ENCODE assay signal across 15 cellular contexts in genomic region chr3:186380622-186381380, GRCh38. TPM values are rescaled to one million over a fixed set of nuclear protein-coding genes. Genes with fewer than 3 reads are reported as not detected.
A peak's percentile ranks its signal among the peaks of the same experiment; 100 is the strongest.
DNase-seq lines count a peak whose midpoint lies in the region; TF ChIP-seq lines count a peak whose summit lies in the region.
"Had no signal": no experiment of that assay in that cellular context is flagged by ENCODE, and none has a peak within 500 bp of the region (broad histone marks: within the 10 kb centered on the region; RNA-seq: fewer than 3 reads in every experiment).

No MANE protein-coding gene starts in this region.

- intact Hi-C loops in activated CD4-positive, alpha-beta T cell treated with anti-CD3 and anti-CD28 coated beads, Interleukin-2, amount 10 ng/mL, durations not matched to agents 24 days and 14 days (cut with micrococcal nuclease) = no loop called here

- POLR2A ChIA-PET in activated CD4-positive, alpha-beta T cell treated with anti-CD3 and anti-CD28 coated beads, Interleukin-2, amount 10 ng/mL, durations not matched to agents 7 days and 5 days (lab: Charles Lee) = no interaction called here
- POLR2A ChIA-PET in CD8-positive, alpha-beta memory T cell (lab: Charles Lee) = no interaction called here

- H3K9me3 ChIP-seq in MG63 = peaks cover 8% of the 10 kb centered on the region
- no peaks in the 10 kb centered on the region for H3K9me3 ChIP-seq in CD8-positive, alpha-beta memory T cell (ENCODE audit: low read length)
- no peaks in the 10 kb centered on the region for H3K9me3 ChIP-seq in osteoblast (ENCODE audit: low read depth, low read length)
- H3K9me3 ChIP-seq: body of pancreas, ovary, uterus had no signal

- no peak overlapping the region for H3K4me2 ChIP-seq in osteoblast (ENCODE audit: insufficient read depth, low read length)

- peaks cover 15% of the 10 kb centered on the region for H3K9me3 Mint-ChIP-seq in activated CD4-positive, alpha-beta T cell treated with anti-CD3 and anti-CD28 coated beads, Interleukin-2, amount 10 ng/mL, durations not matched to agents 24 days and 14 days
- no peaks in the 10 kb centered on the region for H3K9me3 Mint-ChIP-seq in activated CD4-positive, alpha-beta T cell treated with anti-CD3 and anti-CD28 coated beads, Interleukin-2, amount 10 ng/mL, durations not matched to agents 7 days and 5 days
- H3K9me3 Mint-ChIP-seq in nephron progenitor cell = peaks cover 8% of the 10 kb centered on the region
- H3K9me3 Mint-ChIP-seq in CD8-positive, alpha-beta memory T cell = peaks cover 0 to 6% (median 0%) of the 10 kb centered on the region in 5 donors

- no peaks in the 10 kb centered on the region for H4K20me1 ChIP-seq in osteoblast (ENCODE audit: insufficient read depth, low read length)

- no peaks in the 10 kb centered on the region for H3K36me3 Mint-ChIP-seq in activated CD4-positive, alpha-beta T cell treated with anti-CD3 and anti-CD28 coated beads, Interleukin-2, amount 10 ng/mL, durations not matched to agents 24 days and 14 days (ENCODE audit: low read depth)
- H3K36me3 Mint-ChIP-seq in activated CD4-positive, alpha-beta T cell treated with anti-CD3 and anti-CD28 coated beads, Interleukin-2, amount 10 ng/mL, durations not matched to agents 7 days and 5 days (ENCODE audit: low read depth) = no peaks in the 10 kb centered on the region
- peaks cover 3% of the 10 kb centered on the region for H3K36me3 Mint-ChIP-seq in nephron progenitor cell (ENCODE audit: low read depth)
- H3K36me3 Mint-ChIP-seq in CD8-positive, alpha-beta memory T cell = no peaks in the 10 kb centered on the region

- H3K27ac Mint-ChIP-seq in activated CD4-positive, alpha-beta T cell treated with anti-CD3 and anti-CD28 coated beads, Interleukin-2, amount 10 ng/mL, durations not matched to agents 24 days and 14 days = peak overlapping the region; percentile 22
- H3K27ac Mint-ChIP-seq in activated CD4-positive, alpha-beta T cell treated with anti-CD3 and anti-CD28 coated beads, Interleukin-2, amount 10 ng/mL, durations not matched to agents 7 days and 5 days = no peak overlapping the region
- H3K27ac Mint-ChIP-seq in nephron progenitor cell = peak overlapping the region; percentile 50
- H3K27ac Mint-ChIP-seq in CD8-positive, alpha-beta memory T cell = peak overlapping the region in 1 of 8 donors; percentile 20
- H3K27ac Mint-ChIP-seq: stimulated activated naive CD8-positive, alpha-beta T cell treated with anti-CD3 and anti-CD28 coated beads, Interleukin-15, Interleukin-2, amounts not matched to agents 100 ng/mL and 50 ng/mL, for 24 hours had no signal

- no peak overlapping the region for H3K27ac ChIP-seq in CD8-positive, alpha-beta memory T cell (ENCODE audit: low read depth, low read length)
- no peak overlapping the region for H3K27ac ChIP-seq in osteoblast (ENCODE audit: low read depth, low read length)
- H3K27ac ChIP-seq: ovary, uterus had no signal

- H3K4me1 ChIP-seq in CD8-positive, alpha-beta memory T cell (ENCODE audit: insufficient read depth, low read length) = no peaks in the 10 kb centered on the region
- H3K4me1 ChIP-seq in osteoblast (ENCODE audit: insufficient read depth, low read length) = no peaks in the 10 kb centered on the region
- H3K4me1 ChIP-seq: uterus had no signal

- H2AFZ ChIP-seq in osteoblast (ENCODE audit: low read length) = no peak overlapping the region

- H3K4me1 Mint-ChIP-seq in activated CD4-positive, alpha-beta T cell treated with anti-CD3 and anti-CD28 coated beads, Interleukin-2, amount 10 ng/mL, durations not matched to agents 24 days and 14 days = peaks cover 6% of the 10 kb centered on the region
- H3K4me1 Mint-ChIP-seq in activated CD4-positive, alpha-beta T cell treated with anti-CD3 and anti-CD28 coated beads, Interleukin-2, amount 10 ng/mL, durations not matched to agents 7 days and 5 days = peaks cover 3% of the 10 kb centered on the region
- H3K4me1 Mint-ChIP-seq in nephron progenitor cell = peaks cover 15% of the 10 kb centered on the region
- H3K4me1 Mint-ChIP-seq in CD8-positive, alpha-beta memory T cell = peaks cover 0 to 9% (median 0%) of the 10 kb centered on the region in 3 donors

- CTCF ChIA-PET in activated CD4-positive, alpha-beta T cell treated with anti-CD3 and anti-CD28 coated beads, Interleukin-2, amount 10 ng/mL, durations not matched to agents 7 days and 5 days (lab: Charles Lee) = interaction anchor here (1.0 kb wide), 1 partner anchor 154 kb away, joined by 3 read pairs; no protein-coding TSS in a partner anchor
- CTCF ChIA-PET in CD8-positive, alpha-beta memory T cell (lab: Charles Lee) = no interaction called here

- no peak for TF ChIP-seq CTCF in choroid plexus epithelial cell (conservative IDR thresholded peaks at IDR 0.05; ENCODE audit: low read depth, low read length)
- TF ChIP-seq CTCF in nephron progenitor cell (IDR thresholded peaks at IDR 0.05) = no peak
- TF ChIP-seq CTCF in osteoblast (IDR thresholded peaks at IDR 0.05; ENCODE audit: extremely low read depth, low read depth, low read length) = no peak

- H3K36me3 ChIP-seq in MG63 (no peaks in the 10 kb centered on the region), osteoblast (ENCODE audit: insufficient read depth, low read length) (no peaks in the 10 kb centered on the region)
- H3K36me3 ChIP-seq in CD8-positive, alpha-beta memory T cell (ENCODE audit: insufficient read depth, low read length) = no peaks in the 10 kb centered on the region
- H3K36me3 ChIP-seq: ovary, uterus had no signal

- no peak for DNase-seq in activated CD4-positive, alpha-beta T cell treated with anti-CD3 and anti-CD28 coated beads, Interleukin-2, amount 10 ng/mL, durations not matched to agents 24 days and 14 days
- DNase-seq in activated CD4-positive, alpha-beta T cell treated with anti-CD3 and anti-CD28 coated beads, Interleukin-2, amount 10 ng/mL, durations not matched to agents 7 days and 5 days = no peak
- DNase-seq in MG63 = peak; percentile 62
- peak; percentile 11 for DNase-seq in choroid plexus epithelial cell (ENCODE audit: low read depth)
- DNase-seq in nephron progenitor cell = no peak
- no peak for DNase-seq in CD8-positive, alpha-beta memory T cell
- DNase-seq in ureter (ENCODE audit: low spot score) = no peak
- no peak for DNase-seq in osteoblast (ENCODE audit: insufficient read length, low spot score, missing footprints)
- DNase-seq: activated gamma-delta T cell treated with Interleukin-2 at 50 U/mL for 16 hours, NCI-H2107, ovary, SW 1271, uterus had no signal

- no peak overlapping the region for H3K4me3 Mint-ChIP-seq in activated CD4-positive, alpha-beta T cell treated with anti-CD3 and anti-CD28 coated beads, Interleukin-2, amount 10 ng/mL, durations not matched to agents 24 days and 14 days
- no peak overlapping the region for H3K4me3 Mint-ChIP-seq in activated CD4-positive, alpha-beta T cell treated with anti-CD3 and anti-CD28 coated beads, Interleukin-2, amount 10 ng/mL, durations not matched to agents 7 days and 5 days
- H3K4me3 Mint-ChIP-seq in nephron progenitor cell = no peak overlapping the region
- peak overlapping the region in 1 of 7 donors; percentile 7 for H3K4me3 Mint-ChIP-seq in CD8-positive, alpha-beta memory T cell
- H3K4me3 Mint-ChIP-seq: stimulated activated naive CD8-positive, alpha-beta T cell treated with anti-CD3 and anti-CD28 coated beads, Interleukin-15, Interleukin-2, amounts not matched to agents 100 ng/mL and 50 ng/mL, for 24 hours had no signal

- H3K79me2 ChIP-seq in osteoblast (ENCODE audit: insufficient read depth, low read length) = no peaks in the 10 kb centered on the region

- H3K27me3 ChIP-seq in MG63 (peaks cover 7% of the 10 kb centered on the region), osteoblast (ENCODE audit: insufficient read depth, low read length) (peaks cover 9% of the 10 kb centered on the region)
- peaks cover 3% of the 10 kb centered on the region for H3K27me3 ChIP-seq in CD8-positive, alpha-beta memory T cell (ENCODE audit: insufficient read depth, low read length, poor library complexity, severe bottlenecking)
- H3K27me3 ChIP-seq: body of pancreas, ovary, uterus had no signal

- H3K27me3 Mint-ChIP-seq in activated CD4-positive, alpha-beta T cell treated with anti-CD3 and anti-CD28 coated beads, Interleukin-2, amount 10 ng/mL, durations not matched to agents 24 days and 14 days = peaks cover 13% of the 10 kb centered on the region
- peaks cover 2% of the 10 kb centered on the region for H3K27me3 Mint-ChIP-seq in activated CD4-positive, alpha-beta T cell treated with anti-CD3 and anti-CD28 coated beads, Interleukin-2, amount 10 ng/mL, durations not matched to agents 7 days and 5 days
- peaks cover 34% of the 10 kb centered on the region for H3K27me3 Mint-ChIP-seq in nephron progenitor cell (ENCODE audit: low read depth, poor library complexity)
- H3K27me3 Mint-ChIP-seq in CD8-positive, alpha-beta memory T cell = peaks cover 15 to 31% of the 10 kb centered on the region in 2 donors

- H3K4me3 ChIP-seq in MG63 (no peak overlapping the region), choroid plexus epithelial cell (ENCODE audit: low read depth, low read length) (no peak overlapping the region), osteoblast (ENCODE audit: insufficient read depth, low read length) (no peak overlapping the region)
- no peak overlapping the region for H3K4me3 ChIP-seq in CD8-positive, alpha-beta memory T cell (ENCODE audit: low read length)
- H3K4me3 ChIP-seq: body of pancreas, ovary, uterus had no signal

RNA-seq across cellular contexts. Expression of gene DGKG, which starts 18.8 kb away (rescaled TPM):
- total RNA-seq in activated CD4-positive, alpha-beta T cell treated with anti-CD3 and anti-CD28 coated beads, Interleukin-2, amount 10 ng/mL, durations not matched to agents 24 days and 14 days = 0.14 and 0.28 TPM in 2 replicates
- total RNA-seq in activated CD4-positive, alpha-beta T cell treated with anti-CD3 and anti-CD28 coated beads, Interleukin-2, amount 10 ng/mL, durations not matched to agents 7 days and 5 days = under 1 TPM in 1 of 2 experiments, not detected in 1; 0.04 TPM
- 0.12 and 2.6 TPM in 2 replicates for total RNA-seq in MG63 (2014; rRNA removed; shearing (Covaris generic); ENCODE audit: low replicate concordance)
- total RNA-seq in CD8-positive, alpha-beta memory T cell = under 1 TPM; 0.04 to 0.20 TPM
- polyA plus RNA-seq in CD8-positive, alpha-beta memory T cell = not detected
- total RNA-seq in ureter = 16.2 TPM
- 2.5 and 2.9 TPM in 2 replicates for total RNA-seq in osteoblast

Comparison
In these comparisons a context has a peak if more than half of its experiments do, and no peak if none do; other contexts are left out.
1. DNase-seq: peak in MG63 (single experiment) and choroid plexus epithelial cell (single experiment); none in activated CD4-positive, alpha-beta T cell treated with anti-CD3 and anti-CD28 coated beads, Interleukin-2, amount 10 ng/mL, durations not matched to agents 24 days and 14 days (single experiment), activated CD4-positive, alpha-beta T cell treated with anti-CD3 and anti-CD28 coated beads, Interleukin-2, amount 10 ng/mL, durations not matched to agents 7 days and 5 days (single experiment), nephron progenitor cell (single experiment), CD8-positive, alpha-beta memory T cell (0 of 5), ureter (single experiment) and osteoblast (single experiment).